19 cellular contexts compared by ENCODE assay signal in genomic region chr5:54049963-54050362, GRCh38.
A peak's percentile ranks its signal among the peaks of the same experiment; 100 is the strongest.
DNase-seq lines count a peak whose midpoint lies in the region; ATAC-seq and TF ChIP-seq lines count a peak whose summit lies in the region.
"Had no signal": no experiment of that assay in that cellular context is flagged by ENCODE, and none has a peak within 500 bp of the region (broad histone marks: within the 10 kb centered on the region; RNA-seq: fewer than 3 reads in every experiment).

No MANE protein-coding gene starts in this region.

- no peaks in the 10 kb centered on the region for H3K27me3 ChIP-seq in Caco-2 (replicated peaks; ENCODE audit: control insufficient read depth, insufficient read depth, low read length)
- H3K27me3 ChIP-seq: ovary, thyroid gland had no signal

- H3K9me3 Mint-ChIP-seq in Caco-2 (ENCODE audit: unreplicated experiment) (no peaks in the 10 kb centered on the region), T-cell (no peaks in the 10 kb centered on the region)
- no peaks in the 10 kb centered on the region for H3K9me3 Mint-ChIP-seq in activated CD8-positive, alpha-beta T cell treated with anti-CD3 and anti-CD28 coated beads, Interleukin-2, amount 10 ng/mL, durations not matched to agents 7 days and 5 days (ENCODE audit: insufficient read depth)
- H3K9me3 Mint-ChIP-seq: activated CD8-positive, alpha-beta T cell treated with anti-CD3 and anti-CD28 coated beads for 36 hours; activated T-helper 1 cell treated with anti-CD3 and anti-CD28 coated beads, Interleukin-12 subunit alpha, Interleukin-12 subunit beta, Interleukin-2, Interleukin-4 antibody, amounts not matched to agents 30 ng/mL and 10 ng/mL and 1 ng/mL, durations not matched to agents 14 hours and 24 hours and 36 hours; stimulated activated effector memory CD8-positive, alpha-beta T cell treated with anti-CD3 and anti-CD28 coated beads, Interleukin-12 subunit alpha, Interleukin-12 subunit beta, amount 100 ng/mL, for 72 hours had no signal

- H3K27me3 Mint-ChIP-seq in Caco-2 (ENCODE audit: insufficient read depth, unreplicated experiment) (no peaks in the 10 kb centered on the region), T-cell (no peaks in the 10 kb centered on the region)
- H3K27me3 Mint-ChIP-seq in activated CD8-positive, alpha-beta T cell treated with anti-CD3 and anti-CD28 coated beads, Interleukin-2, amount 10 ng/mL, durations not matched to agents 7 days and 5 days (ENCODE audit: low read depth) = no peaks in the 10 kb centered on the region
- H3K27me3 Mint-ChIP-seq: activated CD8-positive, alpha-beta T cell treated with anti-CD3 and anti-CD28 coated beads for 36 hours; CD4-positive, alpha-beta memory T cell had no signal

- CTCF ChIA-PET in Caco-2 (lab: Charles Lee) = interaction anchor here (0.6 kb wide), 1 partner anchor 22 kb away, joined by 3 read pairs; no protein-coding TSS in a partner anchor
- CTCF ChIA-PET in activated CD8-positive, alpha-beta T cell treated with anti-CD3 and anti-CD28 coated beads, Interleukin-2, amount 10 ng/mL, durations not matched to agents 7 days and 5 days (lab: Charles Lee) = no interaction called here
- CTCF ChIA-PET in T-cell (lab: Charles Lee) = interaction anchor here in 1 of 2 donors (0.7 kb wide), 1 partner anchor 90 kb away, joined by 3 read pairs; no protein-coding TSS in a partner anchor

- TF ChIP-seq CTCF in Caco-2 (IDR thresholded peaks at IDR 0.05; ENCODE audit: insufficient read depth in 1 of 2, low read depth in 1 of 2, low read length in 1 of 2, severe bottlenecking in 1 of 2, unreplicated experiment in 1 of 2) (no peak), fibroblast of mammary gland (conservative IDR thresholded peaks at IDR 0.05; ENCODE audit: control insufficient read depth, insufficient read depth, low read depth, low read length) (no peak)

- no TSS peak for BruUV-seq in Caco-2 (replicated peaks; lab: Mats Ljungman, UMichigan)

- H3K36me3 Mint-ChIP-seq in Caco-2 (ENCODE audit: insufficient read depth, unreplicated experiment) (peaks cover 10% of the 10 kb centered on the region), T-cell (peaks cover 24% of the 10 kb centered on the region)
- H3K36me3 Mint-ChIP-seq in activated CD8-positive, alpha-beta T cell treated with anti-CD3 and anti-CD28 coated beads, Interleukin-2, amount 10 ng/mL, durations not matched to agents 7 days and 5 days (ENCODE audit: low read depth) = no peaks in the 10 kb centered on the region
- H3K36me3 Mint-ChIP-seq: stimulated activated effector memory CD8-positive, alpha-beta T cell treated with anti-CD3 and anti-CD28 coated beads, Interleukin-12 subunit alpha, Interleukin-12 subunit beta, amount 100 ng/mL, for 72 hours had no signal

- peaks cover 9% of the 10 kb centered on the region for H3K4me1 ChIP-seq in Caco-2
- H3K4me1 ChIP-seq: thyroid gland had no signal

- H3K4me3 Mint-ChIP-seq in Caco-2 (ENCODE audit: unreplicated experiment) (no peak overlapping the region), T-cell (no peak overlapping the region)
- H3K4me3 Mint-ChIP-seq in activated CD8-positive, alpha-beta T cell treated with anti-CD3 and anti-CD28 coated beads, Interleukin-2, amount 10 ng/mL, durations not matched to agents 7 days and 5 days = no peak overlapping the region
- H3K4me3 Mint-ChIP-seq: activated CD8-positive, alpha-beta T cell treated with anti-CD3 and anti-CD28 coated beads for 36 hours; activated T-helper 1 cell treated with anti-CD3 and anti-CD28 coated beads, Interleukin-12 subunit alpha, Interleukin-12 subunit beta, Interleukin-2, Interleukin-4 antibody, amounts not matched to agents 30 ng/mL and 10 ng/mL and 1 ng/mL, durations not matched to agents 14 hours and 24 hours and 36 hours; CD4-positive, alpha-beta memory T cell; stimulated activated effector memory CD8-positive, alpha-beta T cell treated with anti-CD3 and anti-CD28 coated beads, Interleukin-12 subunit alpha, Interleukin-12 subunit beta, amount 100 ng/mL, for 72 hours had no signal

- H3K27ac Mint-ChIP-seq in Caco-2 (ENCODE audit: unreplicated experiment) = peak overlapping the region; percentile 33
- H3K27ac Mint-ChIP-seq in activated CD8-positive, alpha-beta T cell treated with anti-CD3 and anti-CD28 coated beads, Interleukin-2, amount 10 ng/mL, durations not matched to agents 7 days and 5 days = no peak overlapping the region
- no peak overlapping the region for H3K27ac Mint-ChIP-seq in T-cell
- H3K27ac Mint-ChIP-seq: activated CD8-positive, alpha-beta T cell treated with anti-CD3 and anti-CD28 coated beads for 36 hours; activated T-helper 1 cell treated with anti-CD3 and anti-CD28 coated beads, Interleukin-12 subunit alpha, Interleukin-12 subunit beta, Interleukin-2, Interleukin-4 antibody, amounts not matched to agents 30 ng/mL and 10 ng/mL and 1 ng/mL, durations not matched to agents 14 hours and 24 hours and 36 hours; CD4-positive, alpha-beta memory T cell; stimulated activated effector memory CD8-positive, alpha-beta T cell treated with anti-CD3 and anti-CD28 coated beads, Interleukin-12 subunit alpha, Interleukin-12 subunit beta, amount 100 ng/mL, for 72 hours had no signal

- no peaks in the 10 kb centered on the region for H3K9me3 ChIP-seq in Caco-2
- H3K9me3 ChIP-seq: ovary, thyroid gland had no signal

- H3K4me1 Mint-ChIP-seq in Caco-2 (ENCODE audit: low read depth, unreplicated experiment) (peaks cover 31% of the 10 kb centered on the region), T-cell (no peaks in the 10 kb centered on the region)
- no peaks in the 10 kb centered on the region for H3K4me1 Mint-ChIP-seq in activated CD8-positive, alpha-beta T cell treated with anti-CD3 and anti-CD28 coated beads, Interleukin-2, amount 10 ng/mL, durations not matched to agents 7 days and 5 days (ENCODE audit: low read depth)
- H3K4me1 Mint-ChIP-seq: stimulated activated effector memory CD8-positive, alpha-beta T cell treated with anti-CD3 and anti-CD28 coated beads, Interleukin-12 subunit alpha, Interleukin-12 subunit beta, amount 100 ng/mL, for 72 hours had no signal

- POLR2A ChIA-PET in Caco-2 (lab: Charles Lee) (no interaction called here), T-cell (lab: Charles Lee) (no interaction called here)
- POLR2A ChIA-PET in activated CD8-positive, alpha-beta T cell treated with anti-CD3 and anti-CD28 coated beads, Interleukin-2, amount 10 ng/mL, durations not matched to agents 7 days and 5 days (lab: Charles Lee) = no interaction called here

- no peak for ATAC-seq in activated CD8-positive, alpha-beta T cell treated with anti-CD3 and anti-CD28 coated beads, Interleukin-2, amount 10 ng/mL, durations not matched to agents 7 days and 5 days
- no peak for ATAC-seq in T-cell (replicated peaks in 1 of 4)
- ATAC-seq: activated CD8-positive, alpha-beta T cell treated with anti-CD3 and anti-CD28 coated beads for 36 hours; stimulated activated effector memory CD8-positive, alpha-beta T cell treated with anti-CD3 and anti-CD28 coated beads, Interleukin-12 subunit alpha, Interleukin-12 subunit beta, amount 100 ng/mL, for 72 hours had no signal

- H3K4me3 ChIP-seq in Caco-2 (ENCODE audit: low read depth, low read length) = no peak overlapping the region
- H3K4me3 ChIP-seq in fibroblast of mammary gland (ENCODE audit: control insufficient read depth, low read depth, low read length) = no peak overlapping the region
- H3K4me3 ChIP-seq: ovary, skin epidermis, thyroid gland had no signal

- no peaks in the 10 kb centered on the region for H3K36me3 ChIP-seq in Caco-2 (ENCODE audit: control insufficient read depth, insufficient read depth, low read length)
- H3K36me3 ChIP-seq: ovary, thyroid gland had no signal

- intact Hi-C loops in Caco-2 (cut with micrococcal nuclease; ENCODE audit: unreplicated experiment) = no loop called here

- DNase-seq in Caco-2 = no peak
- DNase-seq in M059J (ENCODE audit: low read depth) = peak; percentile 54
- peak; percentile 15 for DNase-seq in fibroblast of mammary gland (ENCODE audit: low read depth)
- DNase-seq in myocyte (ENCODE audit: low read depth) = peak; percentile 22
- no peak for DNase-seq in SW480 (ENCODE audit: low spot score)
- no peak for DNase-seq in activated CD8-positive, alpha-beta T cell treated with anti-CD3 and anti-CD28 coated beads, Interleukin-2, amount 10 ng/mL, durations not matched to agents 7 days and 5 days
- DNase-seq in activated CD4-positive, CD25-positive, alpha-beta regulatory T cell (lab: John Stamatoyannopoulos, UW) = no peak
- no peak for DNase-seq in T-cell
- DNase-seq: activated CD8-positive, alpha-beta T cell treated with anti-CD3 and anti-CD28 coated beads for 36 hours; CD4-positive, alpha-beta memory T cell; cerebellar nuclear complex; DMS79 treated with DMSO at 0.1 percent for 48 hours; NCI-H1105 treated with DMSO at 0.1 percent for 48 hours; OCI-M1; ovary; thyroid gland had no signal

Comparison
In these comparisons a context has a peak if more than half of its experiments do, and no peak if none do; other contexts are left out.
1. DNase-seq: peak in M059J (single experiment), fibroblast of mammary gland (single experiment) and myocyte (single experiment); none in Caco-2 (0 of 2), SW480 (single experiment), activated CD8-positive, alpha-beta T cell treated with anti-CD3 and anti-CD28 coated beads, Interleukin-2, amount 10 ng/mL, durations not matched to agents 7 days and 5 days (single experiment), activated CD4-positive, CD25-positive, alpha-beta regulatory T cell (0 of 4) and T-cell (0 of 34).